Comparison of ENCODE assay signal across 8 cellular contexts in genomic region chr6:149749594-149750135, GRCh38. TPM values are rescaled to one million over a fixed set of nuclear protein-coding genes. Genes with fewer than 3 reads are reported as not detected.
A peak's percentile ranks its signal among the peaks of the same experiment; 100 is the strongest.
DNase-seq lines count a peak whose midpoint lies in the region; TF ChIP-seq lines count a peak whose summit lies in the region.

TSS of gene PCMT1 (plus strand) at chr6:149749741. CDS start at chr6:149749902, 161 bp downstream.

- H3K27ac Mint-ChIP-seq in nephron = peak within 1 kb of the TSS; percentile 65 to 92 (median 84)
- peak within 1 kb of the TSS; percentile 87 for H3K27ac Mint-ChIP-seq in stimulated activated naive CD8-positive, alpha-beta T cell treated with anti-CD3 and anti-CD28 coated beads, Interleukin-15, Interleukin-2, amounts not matched to agents 100 ng/mL and 50 ng/mL, for 24 hours

- H3K4me3 ChIP-seq in fibroblast of pulmonary artery (replicated peaks; ENCODE audit: low read depth, low read length) = peak within 1 kb of the TSS; percentile 97

- no peaks in the 10 kb centered on the region for H3K9me3 Mint-ChIP-seq in nephron
- H3K9me3 Mint-ChIP-seq in stimulated activated naive CD8-positive, alpha-beta T cell treated with anti-CD3 and anti-CD28 coated beads, Interleukin-15, Interleukin-2, amounts not matched to agents 100 ng/mL and 50 ng/mL, for 24 hours = no peaks in the 10 kb centered on the region

- peak within 1 kb of the TSS; percentile 91 for H3K27ac ChIP-seq in RWPE1

- H3K4me1 Mint-ChIP-seq in nephron = peaks cover 25% of the 10 kb centered on the region
- H3K4me1 Mint-ChIP-seq in stimulated activated naive CD8-positive, alpha-beta T cell treated with anti-CD3 and anti-CD28 coated beads, Interleukin-15, Interleukin-2, amounts not matched to agents 100 ng/mL and 50 ng/mL, for 24 hours (ENCODE audit: low read depth) = peaks cover 48% of the 10 kb centered on the region

- DNase-seq in EL (peak; percentile 94), GOT3 (lab: John Stamatoyannopoulos, UW) (peak; percentile 73), LHCN-M2 (ENCODE audit: low read depth) (peak; percentile 88), RWPE1 (ENCODE audit: low spot score) (peak; percentile 94), fibroblast of pulmonary artery (ENCODE audit: low read depth) (peak; percentile 88)
- DNase-seq in activated T-helper 9 cell treated with anti-CD3 and anti-CD28 coated beads, Interleukin-2, amount 50 U/mL, for 16 hours (ENCODE audit: low read depth) = peak; percentile 89

- H3K4me3 Mint-ChIP-seq in nephron = peak within 1 kb of the TSS; percentile 94 to 100 (median 100)
- H3K4me3 Mint-ChIP-seq in stimulated activated naive CD8-positive, alpha-beta T cell treated with anti-CD3 and anti-CD28 coated beads, Interleukin-15, Interleukin-2, amounts not matched to agents 100 ng/mL and 50 ng/mL, for 24 hours = peak within 1 kb of the TSS; percentile 87

- H3K27me3 Mint-ChIP-seq in nephron (ENCODE audit: low read depth) = no peaks in the 10 kb centered on the region
- no peaks in the 10 kb centered on the region for H3K27me3 Mint-ChIP-seq in stimulated activated naive CD8-positive, alpha-beta T cell treated with anti-CD3 and anti-CD28 coated beads, Interleukin-15, Interleukin-2, amounts not matched to agents 100 ng/mL and 50 ng/mL, for 24 hours

- no peaks in the 10 kb centered on the region for H3K36me3 Mint-ChIP-seq in nephron (ENCODE audit: low read depth)
- peaks cover 8% of the 10 kb centered on the region for H3K36me3 Mint-ChIP-seq in stimulated activated naive CD8-positive, alpha-beta T cell treated with anti-CD3 and anti-CD28 coated beads, Interleukin-15, Interleukin-2, amounts not matched to agents 100 ng/mL and 50 ng/mL, for 24 hours (ENCODE audit: low read depth)

- POLR2A ChIA-PET in RWPE1 (lab: Yijun Ruan, JAX; ENCODE audit: low non-redundant PET) = interaction anchor here (0.8 kb wide), 1 partner anchor 501 kb away, joined by 3 read pairs; no protein-coding TSS in a partner anchor

- CTCF ChIA-PET in RWPE1 (lab: Yijun Ruan, JAX) = interaction anchor here (1.0 kb wide), 1 partner anchor 19 kb away, joined by 4 read pairs; no protein-coding TSS in a partner anchor

- TF ChIP-seq CTCF in RWPE1 (conservative IDR thresholded peaks at IDR 0.05; ENCODE audit: low read depth) (no peak), fibroblast of pulmonary artery (IDR thresholded peaks at IDR 0.05; ENCODE audit: low read length, missing control alignments) (no peak), nephron (IDR thresholded peaks at IDR 0.05; ENCODE audit: unreplicated experiment in 3 of 3) (no peak)

RNA-seq across cellular contexts. Expression of gene PCMT1, which starts in this region (rescaled TPM):
- total RNA-seq in LHCN-M2 (2014; rRNA removed) = 134 and 163 TPM in 2 replicates
- polyA plus RNA-seq in LHCN-M2 (2012) = 79.4 TPM

Comparison
In these comparisons a context has a peak if more than half of its experiments do, and no peak if none do; other contexts are left out.
1. Peak in every context shown above with its lines: DNase-seq, H3K4me3 ChIP-seq and H3K27ac ChIP-seq.